ENCODE assay signal across 20 cellular contexts in the genomic region with DNA sequence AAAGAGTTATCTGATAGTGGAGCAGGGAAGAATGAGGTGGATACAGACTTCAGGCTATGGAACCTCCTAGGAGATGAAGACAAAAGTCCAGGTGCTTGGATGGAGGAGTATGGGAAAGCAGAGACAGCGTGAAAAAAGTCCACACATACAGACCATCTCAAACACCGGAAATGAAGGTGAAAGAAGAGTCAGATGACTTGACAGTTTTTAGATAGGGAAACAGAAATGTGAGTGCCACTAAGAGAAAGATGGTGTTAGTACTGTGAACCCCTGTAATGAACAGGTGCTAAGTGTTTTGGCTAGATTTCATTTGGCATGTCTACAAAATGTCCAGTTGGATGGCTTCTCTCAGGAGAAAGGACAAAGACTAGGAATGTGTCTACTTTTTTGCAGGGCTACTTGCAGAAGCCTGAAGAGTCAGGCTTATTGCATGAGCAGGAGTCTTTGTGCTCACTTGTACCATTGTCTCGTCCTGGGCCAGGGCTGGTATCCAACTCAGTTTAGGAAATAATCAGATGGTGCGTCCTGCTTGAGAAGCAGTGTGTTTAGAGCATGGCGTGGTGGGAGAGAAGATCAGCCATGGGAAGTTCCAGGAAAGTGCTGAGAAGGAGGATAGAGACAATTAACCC.
DNase-seq lines count a peak whose midpoint lies in the region; ATAC-seq, FAIRE-seq and TF ChIP-seq lines count a peak whose summit lies in the region.
"Had no signal": no experiment of that assay in that cellular context is flagged by ENCODE, and none has a peak within 500 bp of the region (broad histone marks: within the 10 kb centered on the region; RNA-seq: fewer than 3 reads in every experiment).

No MANE protein-coding gene starts in this region.

- H3K4me2 ChIP-seq in OCI-LY1 (ENCODE audit: low read length) (no peak overlapping the region), hepatocyte (peak overlapping the region; percentile 5)

- no peaks in the 10 kb centered on the region for H3K36me3 ChIP-seq in OCI-LY1 (ENCODE audit: insufficient read depth, low read length)
- H3K36me3 ChIP-seq in hepatocyte (replicated peaks; ENCODE audit: insufficient read depth, low read depth): no peaks in the 10 kb centered on the region
- no peaks in the 10 kb centered on the region for H3K36me3 ChIP-seq in kidney (ENCODE audit: control insufficient read depth in 1 of 2, insufficient read depth in 2 of 2, low read length in 2 of 2)
- no peaks in the 10 kb centered on the region for H3K36me3 ChIP-seq in A673 (ENCODE audit: insufficient read depth, low read length, poor library complexity, severe bottlenecking)

- H3K79me2 ChIP-seq in OCI-LY1 (ENCODE audit: insufficient read depth, low read length): no peaks in the 10 kb centered on the region
- H3K79me2 ChIP-seq in hepatocyte: no peaks in the 10 kb centered on the region

- POLR2A ChIA-PET in activated CD8-positive, alpha-beta T cell treated with anti-CD3 and anti-CD28 coated beads for 36 hours (lab: Charles Lee): interaction anchor here (0.6 kb wide), 1 partner anchor 13 kb away, joined by 3 read pairs; no protein-coding TSS in a partner anchor
- POLR2A ChIA-PET in activated CD8-positive, alpha-beta T cell treated with anti-CD3 and anti-CD28 coated beads, Interleukin-2, amount 10 ng/mL, durations not matched to agents 7 days and 5 days (lab: Charles Lee): no interaction called here
- POLR2A ChIA-PET in A673 (lab: Charles Lee; ENCODE audit: low non-redundant PET): no interaction called here

- no peaks in the 10 kb centered on the region for H3K4me1 Mint-ChIP-seq in activated CD8-positive, alpha-beta T cell treated with anti-CD3 and anti-CD28 coated beads for 36 hours (ENCODE audit: low read depth)
- H3K4me1 Mint-ChIP-seq in activated CD8-positive, alpha-beta T cell treated with anti-CD3 and anti-CD28 coated beads, Interleukin-2, amount 10 ng/mL, durations not matched to agents 7 days and 5 days (ENCODE audit: low read depth): no peaks in the 10 kb centered on the region
- peaks cover 19% of the 10 kb centered on the region for H3K4me1 Mint-ChIP-seq in nephron
- H3K4me1 Mint-ChIP-seq: B cell had no signal

- no peak for TF ChIP-seq CTCF in activated CD8-positive, alpha-beta T cell treated with anti-CD3 and anti-CD28 coated beads for 36 hours (IDR thresholded peaks at IDR 0.05)
- no peak for TF ChIP-seq CTCF in OCI-LY1 (IDR thresholded peaks at IDR 0.05; ENCODE audit: low read length)
- TF ChIP-seq CTCF in hepatocyte (IDR thresholded peaks at IDR 0.05; ENCODE audit: poor library complexity): no peak
- TF ChIP-seq CTCF in nephron (IDR thresholded peaks at IDR 0.05; ENCODE audit: unreplicated experiment in 3 of 3): no peak
- TF ChIP-seq CTCF in kidney (IDR thresholded peaks at IDR 0.05; ENCODE audit: borderline replicate concordance, extremely low read depth, insufficient read depth): no peak
- TF ChIP-seq CTCF in A673 (conservative IDR thresholded peaks at IDR 0.05; ENCODE audit: low read depth, low read length): no peak

- WGBS in hepatocyte (ENCODE audit: low lambda C conversion rate, missing lambda C conversion rate): 73% methylated on average over 5 of the region's 5 CpGs

- no peak for ATAC-seq in activated CD8-positive, alpha-beta T cell treated with anti-CD3 and anti-CD28 coated beads for 36 hours
- no peak for ATAC-seq in activated CD8-positive, alpha-beta T cell treated with anti-CD3 and anti-CD28 coated beads, Interleukin-2, amount 10 ng/mL, durations not matched to agents 7 days and 5 days
- no peak for ATAC-seq in GM19463 (IDR thresholded peaks at IDR 0.05; ENCODE audit: unreplicated experiment)
- ATAC-seq: GM12878, HCT116 had no signal

- H3K4me1 ChIP-seq in OCI-LY1 (ENCODE audit: insufficient read depth, low read length, severe bottlenecking): peaks cover 9% of the 10 kb centered on the region
- H3K4me1 ChIP-seq in hepatocyte (ENCODE audit: insufficient read depth): peaks cover 15% of the 10 kb centered on the region
- H3K4me1 ChIP-seq in kidney (ENCODE audit: control insufficient read depth in 1 of 2, insufficient read depth in 1 of 2, low read depth in 1 of 2, low read length in 2 of 2): peaks cover 4 to 9% of the 10 kb centered on the region in 2 donors
- H3K4me1 ChIP-seq in A673 (ENCODE audit: insufficient read depth, low read length, poor library complexity, severe bottlenecking): no peaks in the 10 kb centered on the region

- CTCF ChIA-PET in activated CD8-positive, alpha-beta T cell treated with anti-CD3 and anti-CD28 coated beads for 36 hours (lab: Charles Lee): no interaction called here
- CTCF ChIA-PET in activated CD8-positive, alpha-beta T cell treated with anti-CD3 and anti-CD28 coated beads, Interleukin-2, amount 10 ng/mL, durations not matched to agents 7 days and 5 days (lab: Charles Lee): no interaction called here
- CTCF ChIA-PET in A673 (lab: Charles Lee): no interaction called here

- H3K9ac ChIP-seq in OCI-LY1 (ENCODE audit: low read length) (no peak overlapping the region), kidney (ENCODE audit: low read length in 2 of 2) (no peak overlapping the region)
- H3K9ac ChIP-seq: GM23248 had no signal

- H3K9me3 ChIP-seq in OCI-LY1 (ENCODE audit: low read length) (0 out of 2 replicates have a peak, but pooled peaks cover 2% of the 10 kb centered on the region), hepatocyte (ENCODE audit: low read depth) (no peaks in the 10 kb centered on the region), kidney (ENCODE audit: control insufficient read depth in 1 of 2, low read length in 2 of 2) (no peaks in the 10 kb centered on the region), A673 (ENCODE audit: low read depth, low read length, poor library complexity, severe bottlenecking) (no peaks in the 10 kb centered on the region)

- H3K27ac ChIP-seq in OCI-LY1 (ENCODE audit: low read depth, low read length, poor library complexity, severe bottlenecking) (no peak overlapping the region), hepatocyte (no peak overlapping the region), kidney (ENCODE audit: low read depth in 2 of 2, low read length in 2 of 2) (peak overlapping the region in 1 of 2 donors; percentile 33), A673 (ENCODE audit: low read depth, low read length, poor library complexity, severe bottlenecking) (no peak overlapping the region)
- H3K27ac ChIP-seq: 22Rv1, GM23248, HL-60 had no signal

- H3K27me3 Mint-ChIP-seq in activated CD8-positive, alpha-beta T cell treated with anti-CD3 and anti-CD28 coated beads for 36 hours: no peaks in the 10 kb centered on the region
- H3K27me3 Mint-ChIP-seq in activated CD8-positive, alpha-beta T cell treated with anti-CD3 and anti-CD28 coated beads, Interleukin-2, amount 10 ng/mL, durations not matched to agents 7 days and 5 days (ENCODE audit: low read depth): no peaks in the 10 kb centered on the region
- H3K27me3 Mint-ChIP-seq in nephron (ENCODE audit: low read depth): no peaks in the 10 kb centered on the region
- H3K27me3 Mint-ChIP-seq: CD4-positive, alpha-beta T cell had no signal

- H3K36me3 Mint-ChIP-seq in activated CD8-positive, alpha-beta T cell treated with anti-CD3 and anti-CD28 coated beads for 36 hours (ENCODE audit: low read depth): no peaks in the 10 kb centered on the region
- no peaks in the 10 kb centered on the region for H3K36me3 Mint-ChIP-seq in activated CD8-positive, alpha-beta T cell treated with anti-CD3 and anti-CD28 coated beads, Interleukin-2, amount 10 ng/mL, durations not matched to agents 7 days and 5 days (ENCODE audit: low read depth)
- no peaks in the 10 kb centered on the region for H3K36me3 Mint-ChIP-seq in nephron (ENCODE audit: low read depth)

- H3K9me3 Mint-ChIP-seq in activated CD8-positive, alpha-beta T cell treated with anti-CD3 and anti-CD28 coated beads for 36 hours: no peaks in the 10 kb centered on the region
- H3K9me3 Mint-ChIP-seq in activated CD8-positive, alpha-beta T cell treated with anti-CD3 and anti-CD28 coated beads, Interleukin-2, amount 10 ng/mL, durations not matched to agents 7 days and 5 days (ENCODE audit: insufficient read depth): no peaks in the 10 kb centered on the region
- peaks cover under 1% of the 10 kb centered on the region for H3K9me3 Mint-ChIP-seq in nephron
- H3K9me3 Mint-ChIP-seq: CD4-positive, alpha-beta T cell had no signal

- no peak overlapping the region for H3K4me3 Mint-ChIP-seq in activated CD8-positive, alpha-beta T cell treated with anti-CD3 and anti-CD28 coated beads for 36 hours
- H3K4me3 Mint-ChIP-seq in activated CD8-positive, alpha-beta T cell treated with anti-CD3 and anti-CD28 coated beads, Interleukin-2, amount 10 ng/mL, durations not matched to agents 7 days and 5 days: no peak overlapping the region
- no peak overlapping the region for H3K4me3 Mint-ChIP-seq in nephron
- H3K4me3 Mint-ChIP-seq: B cell; CD4-positive, alpha-beta T cell had no signal

- no peak for FAIRE-seq in kidney (lab: Jason Lieb, UNC)
- FAIRE-seq: GM12878, GM18507, H54 had no signal

- H4K20me1 ChIP-seq in OCI-LY1 (ENCODE audit: insufficient read depth, low read length) (no peaks in the 10 kb centered on the region), hepatocyte (ENCODE audit: insufficient read depth, poor library complexity, severe bottlenecking) (no peaks in the 10 kb centered on the region)

- no peak overlapping the region for H3K4me3 ChIP-seq in OCI-LY1 (ENCODE audit: low read depth, low read length, poor library complexity, severe bottlenecking)
- H3K4me3 ChIP-seq in hepatocyte: no peak overlapping the region
- H3K4me3 ChIP-seq in kidney (ENCODE audit: low read length in 2 of 2): no peak overlapping the region
- H3K4me3 ChIP-seq in A673 (ENCODE audit: low read depth, low read length, poor library complexity, severe bottlenecking): no peak overlapping the region
- H3K4me3 ChIP-seq: GM12878, GM23248 had no signal

- peak overlapping the region; percentile 54; the same call in 1 of the 2 replicates for H2AFZ ChIP-seq in OCI-LY1 (ENCODE audit: low read length)
- H2AFZ ChIP-seq in hepatocyte: no peak overlapping the region
- H2AFZ ChIP-seq: GM23248 had no signal

- H3K27ac Mint-ChIP-seq in activated CD8-positive, alpha-beta T cell treated with anti-CD3 and anti-CD28 coated beads for 36 hours: peak overlapping the region; percentile 16
- H3K27ac Mint-ChIP-seq in activated CD8-positive, alpha-beta T cell treated with anti-CD3 and anti-CD28 coated beads, Interleukin-2, amount 10 ng/mL, durations not matched to agents 7 days and 5 days: no peak overlapping the region
- H3K27ac Mint-ChIP-seq in nephron: peak overlapping the region; percentile 47 to 81 (median 77)
- H3K27ac Mint-ChIP-seq: B cell; CD4-positive, alpha-beta T cell had no signal

- DNase-seq in activated CD8-positive, alpha-beta T cell treated with anti-CD3 and anti-CD28 coated beads for 36 hours: no peak
- no peak for DNase-seq in activated CD8-positive, alpha-beta T cell treated with anti-CD3 and anti-CD28 coated beads, Interleukin-2, amount 10 ng/mL, durations not matched to agents 7 days and 5 days
- DNase-seq in hepatocyte (ENCODE audit: low spot score): no peak
- DNase-seq in kidney: no peak
- no peak for DNase-seq in A673 (ENCODE audit: low spot score)
- DNase-seq: C1 segment of cervical spinal cord; Calu3; CD4-positive, alpha-beta T cell; DMS 273 treated with DMSO at 0.1 percent for 48 hours; GM23248 had no signal

- H3K9me2 ChIP-seq in OCI-LY1 (ENCODE audit: low read depth, low read length) (no peaks in the 10 kb centered on the region), hepatocyte (replicated peaks; ENCODE audit: insufficient read depth) (no peaks in the 10 kb centered on the region)

- BruUV-seq in A673 (replicated peaks; lab: Mats Ljungman, UMichigan): no TSS peak

- H3F3A ChIP-seq in OCI-LY1 (ENCODE audit: insufficient read depth, low read length): no peaks in the 10 kb centered on the region

- intact Hi-C loops in activated CD8-positive, alpha-beta T cell treated with anti-CD3 and anti-CD28 coated beads for 36 hours (cut with micrococcal nuclease): no loop called here
- intact Hi-C loops in kidney (cut with DNase I) (no loop called here), A673 (cut with micrococcal nuclease; ENCODE audit: unreplicated experiment) (no loop called here)

- H3K27me3 ChIP-seq in OCI-LY1 (ENCODE audit: insufficient read depth, low read length) (no peaks in the 10 kb centered on the region), hepatocyte (no peaks in the 10 kb centered on the region), A673 (replicated peaks; ENCODE audit: insufficient read depth, low read depth, low read length, poor library complexity) (no peaks in the 10 kb centered on the region)
